2 cellular contexts compared by ENCODE assay signal in genomic region chr11:74397531-74398243, GRCh38.
TF ChIP-seq lines count a peak whose summit lies in the region.

No MANE protein-coding gene starts in this region.

TF ChIP-seq in A549, 52 proteins besides CTCF, POLR2A, EP300 and RAD21:
- TF ChIP-seq MAFK (IDR thresholded peaks at IDR 0.05; ENCODE audit: partially characterized antibody) (no peak), CHD4 (IDR thresholded peaks at IDR 0.05; ENCODE audit: borderline replicate concordance) (no peak), MAX (IDR thresholded peaks at IDR 0.05) (no peak), NR3C1 (IDR thresholded peaks at IDR 0.05) (no peak), FOSL2 (IDR thresholded peaks at IDR 0.05) (no peak), FOSL2 (CRISPR knock-in tag; IDR thresholded peaks at IDR 0.05) (no peak), NFE2L2 (conservative IDR thresholded peaks at IDR 0.05; ENCODE audit: low read length) (no peak)

TF ChIP-seq in IMR-90, 13 proteins besides CTCF, POLR2A, EP300 and RAD21:
- TF ChIP-seq CEBPB (IDR thresholded peaks at IDR 0.05; ENCODE audit: low read depth, low read length) (no peak), MAFK (IDR thresholded peaks at IDR 0.05; ENCODE audit: low read depth, low read length) (no peak), ELK1 (IDR thresholded peaks at IDR 0.05; ENCODE audit: borderline replicate concordance, low read depth, low read length) (no peak), MXI1 (IDR thresholded peaks at IDR 0.05; ENCODE audit: borderline replicate concordance, low read depth, low read length) (no peak), BHLHE40 (IDR thresholded peaks at IDR 0.05; ENCODE audit: low read depth, low read length) (no peak), CHD1 (IDR thresholded peaks at IDR 0.05; ENCODE audit: low read depth, low read length) (no peak), RFX5 (IDR thresholded peaks at IDR 0.05; ENCODE audit: low read depth, low read length) (no peak), MAZ (IDR thresholded peaks at IDR 0.05; ENCODE audit: borderline replicate concordance, low read depth, low read length) (no peak), SMC3 (IDR thresholded peaks at IDR 0.05; ENCODE audit: low read depth, low read length) (no peak), RCOR1 (IDR thresholded peaks at IDR 0.05; ENCODE audit: insufficient replicate concordance, low read length) (no peak)
